Comparison of ENCODE assay signal across 1 cellular context in the genomic region with DNA sequence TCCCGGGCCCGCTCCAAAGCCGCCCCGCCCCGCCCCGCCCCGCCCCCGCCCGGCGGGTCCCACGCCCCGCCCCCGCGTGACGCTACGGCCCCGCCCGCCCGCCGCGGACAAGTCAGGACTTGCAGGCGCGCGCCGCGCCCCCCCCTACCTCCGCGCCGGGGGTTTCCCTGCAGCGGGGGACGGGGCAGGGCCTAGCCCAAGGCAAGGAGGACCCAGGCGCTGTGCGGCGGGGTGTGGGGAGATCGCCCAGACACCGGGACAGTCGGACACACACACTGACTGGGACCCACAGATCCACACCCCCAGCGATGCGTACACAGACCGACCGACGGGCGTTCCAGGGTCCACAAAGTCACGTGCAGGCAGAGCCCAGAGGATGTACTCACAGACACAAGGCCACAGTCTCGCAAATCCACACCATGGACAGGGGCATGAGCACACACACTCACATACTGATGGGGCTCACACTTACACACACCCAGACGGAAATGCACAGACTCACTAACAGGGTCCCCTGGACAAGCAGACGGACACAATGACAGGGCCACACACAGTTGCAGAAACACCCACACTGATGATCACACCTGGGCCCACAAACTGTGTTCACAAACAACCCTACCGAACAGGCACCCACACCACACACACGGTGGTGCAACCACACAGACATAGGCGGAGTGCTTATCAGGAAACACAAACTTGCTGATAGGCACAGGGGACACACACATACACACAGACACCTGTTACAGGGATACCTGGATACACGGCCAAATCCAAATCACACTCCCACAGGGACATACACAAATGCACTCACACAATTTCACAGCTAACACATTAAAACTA.
TF ChIP-seq lines count a peak whose summit lies in the region.

No MANE protein-coding gene starts in this region.

TF ChIP-seq in HEK293, 187 proteins besides CTCF, POLR2A, EP300 and RAD21 (continued from another document and continues in another):
- TF ChIP-seq PRDM1 (tag by site-specific recombination; IDR thresholded peaks at IDR 0.05) (no peak), ZNF292 (tag by site-specific recombination; IDR thresholded peaks at IDR 0.05; ENCODE audit: borderline replicate concordance, low read depth) (no peak), ZNF24 (tag by site-specific recombination; IDR thresholded peaks at IDR 0.05) (no peak), ZNF776 (tag by site-specific recombination; IDR thresholded peaks at IDR 0.05; ENCODE audit: borderline replicate concordance) (no peak), HOXC10 (CRISPR knock-in tag; IDR thresholded peaks at IDR 0.05) (no peak), ZNF114 (tag by site-specific recombination; IDR thresholded peaks at IDR 0.05) (no peak), KLF7 (tag by site-specific recombination; IDR thresholded peaks at IDR 0.05; ENCODE audit: borderline replicate concordance) (peak; percentile 79; the same call in 1 of the 2 replicates), ZBTB17 (tag by site-specific recombination; IDR thresholded peaks at IDR 0.05) (peak; percentile 83), ZBTB6 (tag by site-specific recombination; IDR thresholded peaks at IDR 0.05) (no peak), ZNF26 (tag by site-specific recombination; IDR thresholded peaks at IDR 0.05) (peak; percentile 93), ZNF132 (tag by site-specific recombination; IDR thresholded peaks at IDR 0.05; ENCODE audit: borderline replicate concordance) (no peak), ZNF791 (tag by site-specific recombination; IDR thresholded peaks at IDR 0.05) (no peak), ZNF274 (IDR thresholded peaks at IDR 0.05; ENCODE audit: low read length) (no peak), ZNF274 (tag by site-specific recombination; IDR thresholded peaks at IDR 0.05; ENCODE audit: borderline replicate concordance) (0 out of 2 replicates have a peak, but pooled peaks have one; percentile 61), ZNF514 (tag by site-specific recombination; IDR thresholded peaks at IDR 0.05) (no peak), ZNF529 (tag by site-specific recombination; IDR thresholded peaks at IDR 0.05; ENCODE audit: insufficient replicate concordance) (no peak), ZNF2 (tag by site-specific recombination; IDR thresholded peaks at IDR 0.05) (peak; percentile 53), ZNF707 (tag by site-specific recombination; IDR thresholded peaks at IDR 0.05) (no peak), PRDM2 (tag by site-specific recombination; IDR thresholded peaks at IDR 0.05; ENCODE audit: borderline replicate concordance) (no peak), ZNF530 (tag by site-specific recombination; IDR thresholded peaks at IDR 0.05; ENCODE audit: low read depth) (no peak), BCL11B (tag by site-specific recombination; IDR thresholded peaks at IDR 0.05; ENCODE audit: low read depth) (no peak), ZNF174 (tag by site-specific recombination; IDR thresholded peaks at IDR 0.05) (no peak), ZNF555 (tag by site-specific recombination; conservative IDR thresholded peaks at IDR 0.05) (no peak), ZNF585B (tag by site-specific recombination; IDR thresholded peaks at IDR 0.05) (no peak), ZNF223 (tag by site-specific recombination; IDR thresholded peaks at IDR 0.05) (peak; percentile 78), OSR2 (tag by site-specific recombination; IDR thresholded peaks at IDR 0.05) (no peak), ZBTB49 (tag by site-specific recombination; IDR thresholded peaks at IDR 0.05; ENCODE audit: low read depth) (no peak), KLF8 (tag by site-specific recombination; IDR thresholded peaks at IDR 0.05) (peak; percentile 71; the same call in 1 of the 2 replicates), ZNF214 (tag by site-specific recombination; IDR thresholded peaks at IDR 0.05; ENCODE audit: borderline replicate concordance) (no peak), HOXD13 (CRISPR knock-in tag; IDR thresholded peaks at IDR 0.05; ENCODE audit: borderline replicate concordance) (no peak), ZNF335 (tag by site-specific recombination; conservative IDR thresholded peaks at IDR 0.05) (peak; percentile 78), KLF16 (tag by site-specific recombination; IDR thresholded peaks at IDR 0.05) (peak; percentile 83), ZSCAN18 (tag by site-specific recombination; IDR thresholded peaks at IDR 0.05) (peak; percentile 46; the same call in 1 of the 2 replicates), ZBTB1 (tag by site-specific recombination; IDR thresholded peaks at IDR 0.05) (no peak)
- TF ChIP-seq, protein P1, sequence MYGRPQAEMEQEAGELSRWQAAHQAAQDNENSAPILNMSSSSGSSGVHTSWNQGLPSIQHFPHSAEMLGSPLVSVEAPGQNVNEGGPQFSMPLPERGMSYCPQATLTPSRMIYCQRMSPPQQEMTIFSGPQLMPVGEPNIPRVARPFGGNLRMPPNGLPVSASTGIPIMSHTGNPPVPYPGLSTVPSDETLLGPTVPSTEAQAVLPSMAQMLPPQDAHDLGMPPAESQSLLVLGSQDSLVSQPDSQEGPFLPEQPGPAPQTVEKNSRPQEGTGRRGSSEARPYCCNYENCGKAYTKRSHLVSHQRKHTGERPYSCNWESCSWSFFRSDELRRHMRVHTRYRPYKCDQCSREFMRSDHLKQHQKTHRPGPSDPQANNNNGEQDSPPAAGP (tag by site-specific recombination; IDR thresholded peaks at IDR 0.05), result peak; percentile 89
- TF ChIP-seq, protein P2, sequence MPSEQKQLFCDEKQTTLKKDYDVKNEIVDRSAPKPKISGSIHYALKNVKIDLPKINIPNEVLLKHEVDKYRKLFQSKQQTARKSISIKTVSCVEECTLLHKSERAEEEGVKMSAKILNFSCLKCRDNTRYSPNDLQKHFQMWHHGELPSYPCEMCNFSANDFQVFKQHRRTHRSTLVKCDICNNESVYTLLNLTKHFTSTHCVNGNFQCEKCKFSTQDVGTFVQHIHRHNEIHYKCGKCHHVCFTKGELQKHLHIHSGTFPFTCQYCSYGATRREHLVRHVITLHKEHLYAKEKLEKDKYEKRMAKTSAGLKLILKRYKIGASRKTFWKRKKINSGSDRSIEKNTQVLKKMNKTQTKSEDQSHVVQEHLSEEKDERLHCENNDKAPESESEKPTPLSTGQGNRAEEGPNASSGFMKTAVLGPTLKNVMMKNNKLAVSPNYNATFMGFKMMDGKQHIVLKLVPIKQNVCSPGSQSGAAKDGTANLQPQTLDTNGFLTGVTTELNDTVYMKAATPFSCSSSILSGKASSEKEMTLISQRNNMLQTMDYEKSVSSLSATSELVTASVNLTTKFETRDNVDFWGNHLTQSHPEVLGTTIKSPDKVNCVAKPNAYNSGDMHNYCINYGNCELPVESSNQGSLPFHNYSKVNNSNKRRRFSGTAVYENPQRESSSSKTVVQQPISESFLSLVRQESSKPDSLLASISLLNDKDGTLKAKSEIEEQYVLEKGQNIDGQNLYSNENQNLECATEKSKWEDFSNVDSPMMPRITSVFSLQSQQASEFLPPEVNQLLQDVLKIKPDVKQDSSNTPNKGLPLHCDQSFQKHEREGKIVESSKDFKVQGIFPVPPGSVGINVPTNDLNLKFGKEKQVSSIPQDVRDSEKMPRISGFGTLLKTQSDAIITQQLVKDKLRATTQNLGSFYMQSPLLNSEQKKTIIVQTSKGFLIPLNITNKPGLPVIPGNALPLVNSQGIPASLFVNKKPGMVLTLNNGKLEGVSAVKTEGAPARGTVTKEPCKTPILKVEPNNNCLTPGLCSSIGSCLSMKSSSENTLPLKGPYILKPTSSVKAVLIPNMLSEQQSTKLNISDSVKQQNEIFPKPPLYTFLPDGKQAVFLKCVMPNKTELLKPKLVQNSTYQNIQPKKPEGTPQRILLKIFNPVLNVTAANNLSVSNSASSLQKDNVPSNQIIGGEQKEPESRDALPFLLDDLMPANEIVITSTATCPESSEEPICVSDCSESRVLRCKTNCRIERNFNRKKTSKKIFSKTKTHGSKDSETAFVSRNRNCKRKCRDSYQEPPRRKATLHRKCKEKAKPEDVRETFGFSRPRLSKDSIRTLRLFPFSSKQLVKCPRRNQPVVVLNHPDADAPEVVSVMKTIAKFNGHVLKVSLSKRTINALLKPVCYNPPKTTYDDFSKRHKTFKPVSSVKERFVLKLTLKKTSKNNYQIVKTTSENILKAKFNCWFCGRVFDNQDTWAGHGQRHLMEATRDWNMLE (tag by site-specific recombination; conservative IDR thresholded peaks at IDR 0.05; ENCODE audit: low read depth), result no peak
